8 cellular contexts compared by ENCODE assay signal in genomic region chr7:75642810-75643486, GRCh38.
A peak's percentile ranks its signal among the peaks of the same experiment; 100 is the strongest.
DNase-seq lines count a peak whose midpoint lies in the region; ATAC-seq and TF ChIP-seq lines count a peak whose summit lies in the region.

No MANE protein-coding gene starts in this region.

- no peak for ATAC-seq in HG03097 (IDR thresholded peaks at IDR 0.05; ENCODE audit: low FRiP score, unreplicated experiment)

- DNase-seq in GM12864 (ENCODE audit: low read depth): peak; percentile 66
- peak; percentile 87 for DNase-seq in KBM-7
- DNase-seq in T-helper 22 cell (ENCODE audit: low read depth): peak; percentile 30
- peak; percentile 55 for DNase-seq in astrocyte of the spinal cord (ENCODE audit: low read depth, low spot score)
- peak; percentile 69 for DNase-seq in kidney tubule cell (ENCODE audit: low spot score)
- peak in 2 of 3 experiments; percentile 45 to 48 for DNase-seq in stimulated activated CD4-positive, alpha-beta T cell treated with anti-CD3 and anti-CD28 coated beads, TNF-alpha, amount 100 ng/mL, for 4 hours (ENCODE audit: low read depth in 3 of 3)
- no peak for DNase-seq in ureter (ENCODE audit: low spot score)

- in situ Hi-C loops in KBM-7 (cut with MboI; ENCODE audit: low pct_unique_long_range_greater_than_20kb, low sequenced_read_pairs) (no loop called here), astrocyte of the spinal cord (cut with HindIII; ENCODE audit: low sequenced_read_pairs) (no loop called here)

- peak; percentile 94 for TF ChIP-seq CTCF in GM12864 (IDR thresholded peaks at IDR 0.05; ENCODE audit: low read depth, low read length, missing control alignments)
- peak; percentile 78 for TF ChIP-seq CTCF in astrocyte of the spinal cord (IDR thresholded peaks at IDR 0.05; ENCODE audit: low read depth, low read length)

- H3K4me3 ChIP-seq in GM12864 (ENCODE audit: low read depth, low read length) (no peak overlapping the region), astrocyte of the spinal cord (ENCODE audit: low read depth, low read length) (no peak overlapping the region)
